Comparison of ENCODE assay signal across 8 cellular contexts in the genomic region with DNA sequence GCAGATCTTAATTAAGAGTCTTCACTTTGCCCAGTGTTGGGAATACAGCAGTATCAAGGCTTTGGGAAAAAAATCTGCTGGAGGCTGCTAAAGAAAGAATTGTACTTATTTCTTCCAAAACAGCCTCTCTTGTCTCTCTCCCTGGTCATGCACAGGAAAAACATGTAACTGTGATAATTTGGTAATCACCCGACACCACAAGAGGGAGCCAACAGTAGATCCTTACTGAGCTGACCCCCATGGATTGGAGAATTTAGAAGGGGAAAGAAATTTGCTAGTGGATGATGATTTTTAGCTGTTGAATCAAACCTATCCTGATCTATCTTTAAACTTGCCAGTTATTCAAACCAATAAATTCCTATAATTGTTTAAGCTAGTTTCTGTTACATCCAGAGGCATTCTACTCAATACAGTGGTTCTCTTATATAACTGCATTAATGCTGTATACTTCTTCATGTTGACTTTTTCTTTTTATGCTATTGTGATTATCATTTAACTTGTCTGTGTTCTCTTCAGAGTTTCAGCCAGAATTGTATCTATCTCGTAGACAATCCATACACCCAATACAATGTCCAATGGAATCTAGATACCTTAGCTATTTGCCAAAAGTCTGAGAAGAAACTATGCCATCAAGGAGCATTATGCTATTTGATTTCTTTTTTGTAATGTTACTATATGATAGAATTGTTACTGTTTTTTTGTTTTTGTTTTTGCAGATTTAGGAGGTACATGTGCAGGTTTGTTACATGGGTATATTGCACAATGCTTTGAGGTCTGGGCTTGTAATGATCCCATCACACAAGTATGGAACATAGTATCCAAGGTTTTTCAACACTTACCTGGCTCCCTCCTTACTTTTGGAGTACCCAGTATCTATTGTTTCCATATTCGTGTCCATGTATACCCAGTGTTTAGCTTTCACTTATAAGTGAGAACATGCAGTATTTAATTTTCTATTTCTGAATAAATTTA. TPM values are rescaled to one million over a fixed set of nuclear protein-coding genes. Genes with fewer than 3 reads are reported as not detected.
A peak's percentile ranks its signal among the peaks of the same experiment; 100 is the strongest.
DNase-seq lines count a peak whose midpoint lies in the region; ATAC-seq and TF ChIP-seq lines count a peak whose summit lies in the region.

No MANE protein-coding gene starts in this region.

- H3K27ac ChIP-seq in right atrium auricular region (no peak overlapping the region), spleen (no peak overlapping the region), suprapubic skin (no peak overlapping the region)

- no peak overlapping the region for H3K4me3 ChIP-seq in AG09309 (ENCODE audit: control insufficient read depth, low read depth, low read length)
- no peak overlapping the region for H3K4me3 ChIP-seq in right atrium auricular region
- no peak overlapping the region for H3K4me3 ChIP-seq in spleen
- no peak overlapping the region for H3K4me3 ChIP-seq in suprapubic skin

- intact Hi-C loops in spleen (cut with DNase I; ENCODE audit: low total_unique reads), result loop anchor here (5.0 kb wide), 1 partner anchor 196 kb away; no protein-coding TSS in a partner anchor

- TF ChIP-seq POLR2A in spleen (IDR thresholded peaks at IDR 0.05) (no peak), suprapubic skin (IDR thresholded peaks at IDR 0.05) (no peak)

- H3K4me1 Mint-ChIP-seq in WTC11, result no peaks in the 10 kb centered on the region

- no peak overlapping the region for H3K27ac Mint-ChIP-seq in WTC11

- CTCF ChIA-PET in WTC11 (lab: Charles Lee), result interaction anchor here (0.5 to 2.6 kb wide), 8 partner anchors 34 to 189 kb away, joined by 3 to 28 read pairs (median 4); a partner anchor contains a TSS

- no peaks in the 10 kb centered on the region for H3K4me1 ChIP-seq in right atrium auricular region
- no peaks in the 10 kb centered on the region for H3K4me1 ChIP-seq in spleen
- no peaks in the 10 kb centered on the region for H3K4me1 ChIP-seq in suprapubic skin

- DNase-seq in AG09309 (ENCODE audit: low read depth), result no peak
- DNase-seq in NCI-H146 treated with DMSO at 0.1 percent for 48 hours (lab: John Stamatoyannopoulos, UW; ENCODE audit: unreplicated experiment), result peak; percentile 17
- peak; percentile 27 for DNase-seq in WTC11 (ENCODE audit: low spot score)
- DNase-seq in right atrium auricular region (ENCODE audit: low spot score), result no peak
- no peak for DNase-seq in spleen
- no peak for DNase-seq in suprapubic skin (ENCODE audit: low spot score in 2 of 2)

- peaks cover 4% of the 10 kb centered on the region for H3K9me3 Mint-ChIP-seq in WTC11

- no peak overlapping the region for H3K4me3 Mint-ChIP-seq in WTC11

- POLR2A ChIA-PET in WTC11 (lab: Charles Lee), result no interaction called here

- 22 to 35% (median 23%) methylated on average over 3 of the region's 3 CpGs for WGBS in spleen, 5 donors
- 21% methylated on average over 3 of the region's 3 CpGs for WGBS in suprapubic skin

- H3K36me3 ChIP-seq in right atrium auricular region, result no peaks in the 10 kb centered on the region
- no peaks in the 10 kb centered on the region for H3K36me3 ChIP-seq in spleen
- H3K36me3 ChIP-seq in suprapubic skin, result no peaks in the 10 kb centered on the region

- no peaks in the 10 kb centered on the region for H3K36me3 Mint-ChIP-seq in WTC11

- ATAC-seq in HG02610 (IDR thresholded peaks at IDR 0.05; ENCODE audit: unreplicated experiment), result peak; percentile 63
- ATAC-seq in WTC11, result peak; percentile 81

- TF ChIP-seq EP300 in suprapubic skin (IDR thresholded peaks at IDR 0.05), result no peak

- H3K27me3 Mint-ChIP-seq in WTC11 (ENCODE audit: low read depth), result peaks cover 3% of the 10 kb centered on the region; the same call in 1 of the 2 replicates

- TF ChIP-seq CTCF in AG09309 (IDR thresholded peaks at IDR 0.05; ENCODE audit: control insufficient read depth, insufficient read depth, low read depth, low read length, missing control alignments) (peak; percentile 58), GM12874 (IDR thresholded peaks at IDR 0.05; ENCODE audit: insufficient read depth, low read depth, low read length) (peak; percentile 54), WTC11 (IDR thresholded peaks at IDR 0.05) (peak; percentile 36; the same call in 1 of the 2 replicates), right atrium auricular region (IDR thresholded peaks at IDR 0.05) (peak; percentile 37 to 71), spleen (IDR thresholded peaks at IDR 0.05 in 8 of 11, conservative IDR thresholded peaks at IDR 0.05 in 3 of 11) (peak in 8 of 11 experiments; percentile 14 to 60 (median 54)), suprapubic skin (IDR thresholded peaks at IDR 0.05) (peak in 1 of 2 donors; percentile 44)

- H3K9me3 ChIP-seq in right atrium auricular region, result no peaks in the 10 kb centered on the region
- H3K9me3 ChIP-seq in spleen, result peaks cover 0 to 1% (median 0%) of the 10 kb centered on the region in 8 donors
- H3K9me3 ChIP-seq in suprapubic skin, result no peaks in the 10 kb centered on the region

- H3K27me3 ChIP-seq in right atrium auricular region (no peaks in the 10 kb centered on the region), spleen (replicated peaks in 1 of 7) (peaks cover 0 to 10% (median 0%) of the 10 kb centered on the region in 7 donors), suprapubic skin (no peaks in the 10 kb centered on the region)

TF ChIP-seq in WTC11, 78 proteins besides CTCF, POLR2A, EP300 and RAD21:
- TF ChIP-seq, protein P1, sequence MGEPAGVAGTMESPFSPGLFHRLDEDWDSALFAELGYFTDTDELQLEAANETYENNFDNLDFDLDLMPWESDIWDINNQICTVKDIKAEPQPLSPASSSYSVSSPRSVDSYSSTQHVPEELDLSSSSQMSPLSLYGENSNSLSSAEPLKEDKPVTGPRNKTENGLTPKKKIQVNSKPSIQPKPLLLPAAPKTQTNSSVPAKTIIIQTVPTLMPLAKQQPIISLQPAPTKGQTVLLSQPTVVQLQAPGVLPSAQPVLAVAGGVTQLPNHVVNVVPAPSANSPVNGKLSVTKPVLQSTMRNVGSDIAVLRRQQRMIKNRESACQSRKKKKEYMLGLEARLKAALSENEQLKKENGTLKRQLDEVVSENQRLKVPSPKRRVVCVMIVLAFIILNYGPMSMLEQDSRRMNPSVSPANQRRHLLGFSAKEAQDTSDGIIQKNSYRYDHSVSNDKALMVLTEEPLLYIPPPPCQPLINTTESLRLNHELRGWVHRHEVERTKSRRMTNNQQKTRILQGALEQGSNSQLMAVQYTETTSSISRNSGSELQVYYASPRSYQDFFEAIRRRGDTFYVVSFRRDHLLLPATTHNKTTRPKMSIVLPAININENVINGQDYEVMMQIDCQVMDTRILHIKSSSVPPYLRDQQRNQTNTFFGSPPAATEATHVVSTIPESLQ (CRISPR knock-in tag; IDR thresholded peaks at IDR 0.05), result no peak
- TF ChIP-seq ZNF138 (CRISPR knock-in tag; conservative IDR thresholded peaks at IDR 0.05) (no peak), ZNF219 (CRISPR knock-in tag; IDR thresholded peaks at IDR 0.05; ENCODE audit: borderline replicate concordance) (no peak)
- TF ChIP-seq, protein P2, sequence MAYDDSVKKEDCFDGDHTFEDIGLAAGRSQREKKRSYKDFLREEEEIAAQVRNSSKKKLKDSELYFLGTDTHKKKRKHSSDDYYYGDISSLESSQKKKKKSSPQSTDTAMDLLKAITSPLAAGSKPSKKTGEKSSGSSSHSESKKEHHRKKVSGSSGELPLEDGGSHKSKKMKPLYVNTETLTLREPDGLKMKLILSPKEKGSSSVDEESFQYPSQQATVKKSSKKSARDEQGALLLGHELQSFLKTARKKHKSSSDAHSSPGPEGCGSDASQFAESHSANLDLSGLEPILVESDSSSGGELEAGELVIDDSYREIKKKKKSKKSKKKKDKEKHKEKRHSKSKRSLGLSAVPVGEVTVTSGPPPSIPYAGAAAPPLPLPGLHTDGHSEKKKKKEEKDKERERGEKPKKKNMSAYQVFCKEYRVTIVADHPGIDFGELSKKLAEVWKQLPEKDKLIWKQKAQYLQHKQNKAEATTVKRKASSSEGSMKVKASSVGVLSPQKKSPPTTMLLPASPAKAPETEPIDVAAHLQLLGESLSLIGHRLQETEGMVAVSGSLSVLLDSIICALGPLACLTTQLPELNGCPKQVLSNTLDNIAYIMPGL (CRISPR knock-in tag; IDR thresholded peaks at IDR 0.05), result no peak
TF ChIP-seq in WTC11: peak in this region for 0.

RNA-seq across cellular contexts. Expression of a gene that starts 31.3 kb away (rescaled TPM):
- total RNA-seq in WTC11 (2021), result not detected in 3 replicates
- total RNA-seq in right atrium auricular region, result not detected
- not detected for total RNA-seq in spleen
- not detected for polyA plus RNA-seq in spleen
- 1 to 10 TPM in 2 of 4 donors, under 1 TPM in 2; 0.59 to 3.5 (median 0.98) TPM for total RNA-seq in suprapubic skin

RNA-seq across cellular contexts. Expression of a gene that starts 47.2 kb away (rescaled TPM):
- total RNA-seq in WTC11 (2021) (50.8 to 69.0 TPM (median 64.0 TPM) in 3 replicates), right atrium auricular region (100 to 1,000 TPM in 1 of 2 donors, 10 to 100 TPM in 1; 89.5 to 158 TPM), spleen (100 to 1,000 TPM in 1 of 7 donors, 10 to 100 TPM in 6; 56.9 to 113 (median 69.1) TPM), suprapubic skin (100 to 1,000 TPM in 2 of 4 donors, 10 to 100 TPM in 2; 85.4 to 170 (median 113) TPM)
- 10 to 100 TPM; 45.2 to 67.8 (median 48.5) TPM for polyA plus RNA-seq in spleen

Comparison
In these comparisons a context has a peak if more than half of its experiments do, and no peak if none do; other contexts are left out.
1. DNase-seq: peak in NCI-H146 treated with DMSO at 0.1 percent for 48 hours (single experiment) and WTC11 (single experiment); none in AG09309 (single experiment), right atrium auricular region (single experiment), spleen (single experiment) and suprapubic skin (0 of 2).